22 cellular contexts compared by ENCODE assay signal in genomic region chr2:8053241-8053640, GRCh38.
"Had no signal": no experiment of that assay in that cellular context is flagged by ENCODE, and none has a peak within 500 bp of the region (broad histone marks: within the 10 kb centered on the region; RNA-seq: fewer than 3 reads in every experiment).

No MANE protein-coding gene starts in this region.

- H3K36me3 Mint-ChIP-seq: stimulated activated effector memory CD8-positive, alpha-beta T cell treated with anti-CD3 and anti-CD28 coated beads, Interleukin-12 subunit alpha, Interleukin-12 subunit beta, amount 100 ng/mL, for 72 hours had no signal

- H3K4me1 Mint-ChIP-seq: neural crest cell had no signal

- H3K4me3 Mint-ChIP-seq: activated CD4-positive, alpha-beta memory T cell treated with anti-CD3 and anti-CD28 coated beads, Interleukin-2, amount 10 ng/mL, durations not matched to agents 7 days and 5 days; activated CD4-positive, alpha-beta T cell treated with anti-CD3 and anti-CD28 coated beads, Interleukin-2, amount 10 ng/mL, durations not matched to agents 24 days and 14 days; activated naive CD8-positive, alpha-beta T cell treated with anti-CD3 and anti-CD28 coated beads, Interleukin-2, amount 10 ng/mL, durations not matched to agents 7 days and 5 days; neural crest cell; stimulated activated effector memory CD8-positive, alpha-beta T cell treated with anti-CD3 and anti-CD28 coated beads, Interleukin-12 subunit alpha, Interleukin-12 subunit beta, amount 100 ng/mL, for 72 hours; stimulated activated naive CD8-positive, alpha-beta T cell treated with anti-CD3 and anti-CD28 coated beads, Interleukin-15, amount 100 ng/mL, for 72 hours; T-helper 2 cell treated with Interferon-gamma antibody and Interleukin-4, amounts not matched to agents 5 μg/mL and 100 μg/mL, for 36 hours had no signal

- H3K4me3 ChIP-seq: heart right ventricle, mucosa of descending colon, suprapubic skin, tibial nerve had no signal

- DNase-seq: activated CD4-positive, alpha-beta memory T cell treated with anti-CD3 and anti-CD28 coated beads, Interleukin-2, amount 10 ng/mL, durations not matched to agents 7 days and 5 days; activated CD4-positive, alpha-beta T cell treated with anti-CD3 and anti-CD28 coated beads, Interleukin-2, amount 10 ng/mL, durations not matched to agents 24 days and 14 days; activated gamma-delta T cell treated with Interleukin-2 at 50 U/mL for 16 hours; activated naive CD8-positive, alpha-beta T cell treated with anti-CD3 and anti-CD28 coated beads, Interleukin-2, amount 10 ng/mL, durations not matched to agents 7 days and 5 days; activated T-cell treated with anti-CD3 and anti-CD28 coated beads for 4 hours; brain microvascular endothelial cell; central memory CD4-positive, alpha-beta T cell; dermis blood vessel endothelial cell; effector CD8-positive, alpha-beta T cell; heart right ventricle; left colon; mesendoderm; mucosa of descending colon; posterior cingulate gyrus; small intestine; stimulated activated CD4-positive, alpha-beta T cell treated with anti-CD3 and anti-CD28 coated beads, Interleukin-2, amount 100 ng/mL, for 24 hours; stimulated activated naive CD8-positive, alpha-beta T cell treated with anti-CD3 and anti-CD28 coated beads, Interleukin-15, amount 100 ng/mL, for 72 hours had no signal

- H3K27me3 Mint-ChIP-seq: activated CD4-positive, alpha-beta memory T cell treated with anti-CD3 and anti-CD28 coated beads, Interleukin-2, amount 10 ng/mL, durations not matched to agents 7 days and 5 days; activated CD4-positive, alpha-beta T cell treated with anti-CD3 and anti-CD28 coated beads, Interleukin-2, amount 10 ng/mL, durations not matched to agents 24 days and 14 days; activated naive CD8-positive, alpha-beta T cell treated with anti-CD3 and anti-CD28 coated beads, Interleukin-2, amount 10 ng/mL, durations not matched to agents 7 days and 5 days; stimulated activated naive CD8-positive, alpha-beta T cell treated with anti-CD3 and anti-CD28 coated beads, Interleukin-15, amount 100 ng/mL, for 72 hours had no signal

- H3K27ac Mint-ChIP-seq: activated CD4-positive, alpha-beta memory T cell treated with anti-CD3 and anti-CD28 coated beads, Interleukin-2, amount 10 ng/mL, durations not matched to agents 7 days and 5 days; activated CD4-positive, alpha-beta T cell treated with anti-CD3 and anti-CD28 coated beads, Interleukin-2, amount 10 ng/mL, durations not matched to agents 24 days and 14 days; activated naive CD8-positive, alpha-beta T cell treated with anti-CD3 and anti-CD28 coated beads, Interleukin-2, amount 10 ng/mL, durations not matched to agents 7 days and 5 days; stimulated activated naive CD8-positive, alpha-beta T cell treated with anti-CD3 and anti-CD28 coated beads, Interleukin-15, amount 100 ng/mL, for 72 hours; T-helper 2 cell treated with Interferon-gamma antibody and Interleukin-4, amounts not matched to agents 5 μg/mL and 100 μg/mL, for 36 hours had no signal
